8 cellular contexts compared by ENCODE assay signal in genomic region chrX:1591102-1591862, GRCh38. TPM values are rescaled to one million over a fixed set of nuclear protein-coding genes. Genes with fewer than 3 reads are reported as not detected.
DNase-seq lines count a peak whose midpoint lies in the region; ATAC-seq, FAIRE-seq and TF ChIP-seq lines count a peak whose summit lies in the region.

A gene with protein sequence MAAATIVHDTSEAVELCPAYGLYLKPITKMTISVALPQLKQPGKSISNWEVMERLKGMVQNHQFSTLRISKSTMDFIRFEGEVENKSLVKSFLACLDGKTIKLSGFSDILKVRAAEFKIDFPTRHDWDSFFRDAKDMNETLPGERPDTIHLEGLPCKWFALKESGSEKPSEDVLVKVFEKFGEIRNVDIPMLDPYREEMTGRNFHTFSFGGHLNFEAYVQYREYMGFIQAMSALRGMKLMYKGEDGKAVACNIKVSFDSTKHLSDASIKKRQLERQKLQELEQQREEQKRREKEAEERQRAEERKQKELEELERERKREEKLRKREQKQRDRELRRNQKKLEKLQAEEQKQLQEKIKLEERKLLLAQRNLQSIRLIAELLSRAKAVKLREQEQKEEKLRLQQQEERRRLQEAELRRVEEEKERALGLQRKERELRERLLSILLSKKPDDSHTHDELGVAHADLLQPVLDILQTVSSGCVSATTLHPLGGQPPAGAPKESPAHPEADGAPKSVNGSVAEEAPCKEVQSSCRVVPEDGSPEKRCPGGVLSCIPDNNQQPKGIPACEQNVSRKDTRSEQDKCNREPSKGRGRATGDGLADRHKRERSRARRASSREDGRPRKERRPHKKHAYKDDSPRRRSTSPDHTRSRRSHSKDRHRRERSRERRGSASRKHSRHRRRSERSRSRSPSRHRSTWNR (plus strand): TSS chrX:1591604. CDS start chrX:1593463, 1,859 bp downstream.

- peak within 1 kb of the TSS; percentile 34 for H2AFZ ChIP-seq in astrocyte (ENCODE audit: low read depth, low read length)

- ATAC-seq in GM18505 (IDR thresholded peaks at IDR 0.05; ENCODE audit: unreplicated experiment) = peak; percentile 90
- ATAC-seq in HG02973 (IDR thresholded peaks at IDR 0.05; ENCODE audit: unreplicated experiment) = peak; percentile 85

- H3K27me3 ChIP-seq in astrocyte (ENCODE audit: insufficient read depth, low read length) = no peaks in the 10 kb centered on the region
- H3K27me3 ChIP-seq in vagina = no peaks in the 10 kb centered on the region

- H3K36me3 ChIP-seq in astrocyte (ENCODE audit: insufficient read depth, low read length) = peaks cover 11% of the 10 kb centered on the region
- peaks cover 6 to 28% of the 10 kb centered on the region in 2 donors for H3K36me3 ChIP-seq in vagina

- peak within 1 kb of the TSS; percentile 91 for H3K27ac Mint-ChIP-seq in T-helper 2 cell treated with Interferon-gamma antibody and Interleukin-4, amounts not matched to agents 5 μg/mL and 100 μg/mL, for 36 hours
- H3K27ac Mint-ChIP-seq in astrocyte (ENCODE audit: unreplicated experiment) = peak within 1 kb of the TSS; percentile 92

- intact Hi-C loops in vagina (cut with DNase I) = loop anchor here (5.0 to 10.0 kb wide), 2 partner anchors 136 to 199 kb away; partner anchors contain the start of genes ASMTL and SLC25A6

- H3K4me1 ChIP-seq in astrocyte (ENCODE audit: insufficient read depth, low read length) (peaks cover 11% of the 10 kb centered on the region), vagina (peaks cover 27% of the 10 kb centered on the region)

- TF ChIP-seq CTCF in astrocyte (IDR thresholded peaks at IDR 0.05; ENCODE audit: insufficient read depth, low read depth, low read length) (no peak), vagina (IDR thresholded peaks at IDR 0.05) (peak in 1 of 3 experiments; percentile 11)

- TF ChIP-seq POLR2A in GM18505 (IDR thresholded peaks at IDR 0.05; ENCODE audit: borderline replicate concordance, extremely low read depth, insufficient read depth, insufficient read length) (peak; percentile 88), vagina (IDR thresholded peaks at IDR 0.05) (peak in 1 of 2 donors; percentile 63)

- H3K27me3 Mint-ChIP-seq in T-helper 2 cell treated with Interferon-gamma antibody and Interleukin-4, amounts not matched to agents 5 μg/mL and 100 μg/mL, for 36 hours (ENCODE audit: low read depth) = no peaks in the 10 kb centered on the region
- peaks cover 2% of the 10 kb centered on the region for H3K27me3 Mint-ChIP-seq in astrocyte (ENCODE audit: low read depth, unreplicated experiment)

- H3K4me3 ChIP-seq in astrocyte (ENCODE audit: insufficient read depth, low read depth, low read length) = peak within 1 kb of the TSS; percentile 90
- H3K4me3 ChIP-seq in vagina = peak within 1 kb of the TSS; percentile 85 to 94

- peaks cover 17% of the 10 kb centered on the region for H3K4me1 Mint-ChIP-seq in T-helper 2 cell treated with Interferon-gamma antibody and Interleukin-4, amounts not matched to agents 5 μg/mL and 100 μg/mL, for 36 hours (ENCODE audit: low read depth)
- H3K4me1 Mint-ChIP-seq in astrocyte (ENCODE audit: low read depth, unreplicated experiment) = no peaks in the 10 kb centered on the region

- H3K4me3 Mint-ChIP-seq in T-helper 2 cell treated with Interferon-gamma antibody and Interleukin-4, amounts not matched to agents 5 μg/mL and 100 μg/mL, for 36 hours = peak within 1 kb of the TSS; percentile 95
- peak within 1 kb of the TSS; percentile 87 for H3K4me3 Mint-ChIP-seq in astrocyte (ENCODE audit: unreplicated experiment)

- peak within 1 kb of the TSS; percentile 98 for H3K9ac ChIP-seq in astrocyte (ENCODE audit: low read length)

- DNase-seq in NCI-H2029 (lab: John Stamatoyannopoulos, UW) (peak; percentile 72), astrocyte (ENCODE audit: low read depth) (peak; percentile 74), hepatic stellate cell (ENCODE audit: low spot score) (peak; percentile 94), putamen (ENCODE audit: low spot score) (peak; percentile 96), vagina (ENCODE audit: extremely low spot score in 2 of 2) (peak in 1 of 2 donors; percentile 97)
- peak; percentile 99 for DNase-seq in T-helper 2 cell treated with Interferon-gamma antibody and Interleukin-4, amounts not matched to agents 5 μg/mL and 100 μg/mL, for 36 hours (ENCODE audit: low spot score)

- H3K27ac ChIP-seq in astrocyte (ENCODE audit: low read depth, low read length) = peak within 1 kb of the TSS; percentile 81
- peak within 1 kb of the TSS; percentile 76 for H3K27ac ChIP-seq in vagina

- FAIRE-seq in astrocyte (lab: Jason Lieb, UNC) = no peak

- H4K20me1 ChIP-seq in astrocyte (ENCODE audit: insufficient read depth, low read length) = peaks cover 44% of the 10 kb centered on the region

- peaks cover 45% of the 10 kb centered on the region for H3K79me2 ChIP-seq in astrocyte (ENCODE audit: insufficient read depth, low read length)

- H3K9me3 Mint-ChIP-seq in T-helper 2 cell treated with Interferon-gamma antibody and Interleukin-4, amounts not matched to agents 5 μg/mL and 100 μg/mL, for 36 hours = no peaks in the 10 kb centered on the region
- H3K9me3 Mint-ChIP-seq in astrocyte (ENCODE audit: unreplicated experiment) = peaks cover 4% of the 10 kb centered on the region

- H3K9me3 ChIP-seq in astrocyte (ENCODE audit: insufficient read depth, low read depth, low read length) = no peaks in the 10 kb centered on the region
- no peaks in the 10 kb centered on the region for H3K9me3 ChIP-seq in vagina

- H3K4me2 ChIP-seq in astrocyte (ENCODE audit: low read length) = peak within 1 kb of the TSS; percentile 98

- peaks cover 36% of the 10 kb centered on the region for H3K36me3 Mint-ChIP-seq in T-helper 2 cell treated with Interferon-gamma antibody and Interleukin-4, amounts not matched to agents 5 μg/mL and 100 μg/mL, for 36 hours (ENCODE audit: low read depth)
- H3K36me3 Mint-ChIP-seq in astrocyte (ENCODE audit: low read depth, unreplicated experiment) = no peaks in the 10 kb centered on the region

RNA-seq across cellular contexts. Expression of the gene that starts here (rescaled TPM):
- 15.9 and 17.3 TPM in 2 replicates for total RNA-seq in astrocyte
- 49.8 TPM for total RNA-seq in vagina
